ENCODE assay signal across 17 cellular contexts in the genomic region with DNA sequence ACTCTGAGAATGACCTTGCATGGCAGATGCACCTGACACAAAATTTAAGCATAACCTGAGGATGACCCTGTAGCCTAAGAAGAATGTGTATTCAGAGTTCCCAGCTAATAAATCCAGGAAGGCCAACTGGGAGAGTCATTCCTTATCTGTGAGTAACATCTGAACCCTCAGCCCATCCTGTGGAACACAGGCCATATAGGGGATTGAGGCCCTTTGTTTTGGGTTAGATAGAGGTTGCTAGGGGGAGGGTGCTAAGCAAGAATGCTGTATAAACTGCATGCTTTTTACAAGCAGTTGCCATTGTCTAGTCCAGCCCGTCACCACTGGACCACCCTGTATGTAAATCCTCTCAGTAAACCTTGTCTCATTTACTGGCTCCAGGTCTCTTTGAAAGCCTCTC.
DNase-seq lines count a peak whose midpoint lies in the region; ATAC-seq, FAIRE-seq and TF ChIP-seq lines count a peak whose summit lies in the region.
"Had no signal": no experiment of that assay in that cellular context is flagged by ENCODE, and none has a peak within 500 bp of the region (broad histone marks: within the 10 kb centered on the region; RNA-seq: fewer than 3 reads in every experiment).

No MANE protein-coding gene starts in this region.

- no peak overlapping the region for H3K18ac ChIP-seq in mesenchymal stem cell (ENCODE audit: low read depth in 1 of 2, low read length in 2 of 2)

- H3K9me3 Mint-ChIP-seq in HFFc6, result no peaks in the 10 kb centered on the region
- no peaks in the 10 kb centered on the region for H3K9me3 Mint-ChIP-seq in astrocyte (ENCODE audit: unreplicated experiment)
- no peaks in the 10 kb centered on the region for H3K9me3 Mint-ChIP-seq in nephron progenitor cell
- H3K9me3 Mint-ChIP-seq in naive thymus-derived CD8-positive, alpha-beta T cell, result no peaks in the 10 kb centered on the region

- H3K9ac ChIP-seq in astrocyte (ENCODE audit: low read length) (no peak overlapping the region), mesenchymal stem cell (ENCODE audit: low read length) (no peak overlapping the region)

- no peaks in the 10 kb centered on the region for H3K27me3 ChIP-seq in astrocyte (ENCODE audit: insufficient read depth, low read length)
- H3K27me3 ChIP-seq in mesenchymal stem cell (ENCODE audit: control insufficient read depth in 1 of 2, insufficient read depth in 1 of 2, low read length in 2 of 2), result no peaks in the 10 kb centered on the region
- H3K27me3 ChIP-seq: MG63, neutrophil, uterus had no signal

- H3K27ac Mint-ChIP-seq in HFFc6, result peak overlapping the region; percentile 42
- H3K27ac Mint-ChIP-seq in astrocyte (ENCODE audit: unreplicated experiment), result peak overlapping the region; percentile 66
- H3K27ac Mint-ChIP-seq in nephron progenitor cell, result no peak overlapping the region
- no peak overlapping the region for H3K27ac Mint-ChIP-seq in naive thymus-derived CD8-positive, alpha-beta T cell

- peaks cover 49% of the 10 kb centered on the region for H3K79me2 ChIP-seq in astrocyte (ENCODE audit: insufficient read depth, low read length)

- no peak for ATAC-seq in naive thymus-derived CD8-positive, alpha-beta T cell
- ATAC-seq: left cardiac atrium had no signal

- H2BK120ac ChIP-seq in mesenchymal stem cell (ENCODE audit: low read depth, low read length), result no peak overlapping the region

- no peak overlapping the region for H2AFZ ChIP-seq in astrocyte (ENCODE audit: low read depth, low read length)
- no peak overlapping the region for H2AFZ ChIP-seq in mesenchymal stem cell (ENCODE audit: low read depth, low read length)

- peaks cover 6% of the 10 kb centered on the region for H3K36me3 Mint-ChIP-seq in HFFc6 (ENCODE audit: low read depth)
- peaks cover 7% of the 10 kb centered on the region for H3K36me3 Mint-ChIP-seq in astrocyte (ENCODE audit: low read depth, unreplicated experiment)
- peaks cover 43% of the 10 kb centered on the region for H3K36me3 Mint-ChIP-seq in nephron progenitor cell (ENCODE audit: low read depth)
- H3K36me3 Mint-ChIP-seq in naive thymus-derived CD8-positive, alpha-beta T cell, result peaks cover 0 to 12% (median 0%) of the 10 kb centered on the region in 3 donors

- H2AK5ac ChIP-seq in mesenchymal stem cell (ENCODE audit: low read length, severe bottlenecking), result no peak overlapping the region

- H3K4me2 ChIP-seq in astrocyte (ENCODE audit: low read length), result no peak overlapping the region
- H3K4me2 ChIP-seq in mesenchymal stem cell (ENCODE audit: low read length, poor library complexity, severe bottlenecking), result no peak overlapping the region

- H3K27me3 Mint-ChIP-seq in HFFc6 (ENCODE audit: insufficient read depth) (no peaks in the 10 kb centered on the region), astrocyte (ENCODE audit: low read depth, unreplicated experiment) (no peaks in the 10 kb centered on the region), nephron progenitor cell (ENCODE audit: low read depth, poor library complexity) (no peaks in the 10 kb centered on the region)
- H3K27me3 Mint-ChIP-seq in naive thymus-derived CD8-positive, alpha-beta T cell, result no peaks in the 10 kb centered on the region

- H3K9me3 ChIP-seq in astrocyte (ENCODE audit: insufficient read depth, low read depth, low read length), result no peaks in the 10 kb centered on the region
- H3K9me3 ChIP-seq in mesenchymal stem cell (ENCODE audit: control insufficient read depth, low read length), result no peaks in the 10 kb centered on the region
- H3K9me3 ChIP-seq: MG63, neutrophil, uterus had no signal

- no peak overlapping the region for H2BK5ac ChIP-seq in mesenchymal stem cell (ENCODE audit: low read depth, low read length, poor library complexity, severe bottlenecking)

- no peak overlapping the region for H3K14ac ChIP-seq in mesenchymal stem cell (ENCODE audit: low read length in 2 of 2)

- peak; percentile 9 for DNase-seq in CMK (ENCODE audit: low read depth)
- peak; percentile 26 for DNase-seq in HFFc6
- DNase-seq in astrocyte (ENCODE audit: low read depth), result no peak
- DNase-seq in mesenchymal stem cell, result peak; percentile 11
- no peak for DNase-seq in activated naive CD4-positive, alpha-beta T cell treated with anti-CD3 and anti-CD28 coated beads, Interleukin-2, amount 50 U/mL, for 16 hours
- no peak for DNase-seq in nephron progenitor cell
- DNase-seq in naive thymus-derived CD8-positive, alpha-beta T cell, result no peak
- no peak for DNase-seq in middle frontal gyrus (ENCODE audit: extremely low spot score, low spot score)
- DNase-seq: activated CD4-positive, alpha-beta T cell treated with anti-CD3 and anti-CD28 coated beads for 4 hours; left cardiac atrium; MG63; NCI-H1694 treated with DMSO at 0.1 percent for 48 hours; stimulated activated CD4-positive, alpha-beta T cell treated with anti-CD3 and anti-CD28 coated beads, Interleukin-12 subunit alpha, Interleukin-12 subunit beta, amount 100 ng/mL, for 4 hours; uterus had no signal

- H4K91ac ChIP-seq in mesenchymal stem cell (ENCODE audit: low read length), result no peak overlapping the region

- H2BK12ac ChIP-seq in mesenchymal stem cell (ENCODE audit: low read length in 2 of 2), result no peak overlapping the region

- 91% methylated on average over 1 of the region's 1 CpG for WGBS in mesenchymal stem cell

- no peak overlapping the region for H3K23ac ChIP-seq in mesenchymal stem cell (ENCODE audit: low read length in 2 of 2)

- peaks cover 22% of the 10 kb centered on the region for H3K4me1 Mint-ChIP-seq in HFFc6 (ENCODE audit: low read depth)
- peaks cover 7% of the 10 kb centered on the region for H3K4me1 Mint-ChIP-seq in astrocyte (ENCODE audit: low read depth, unreplicated experiment)
- H3K4me1 Mint-ChIP-seq in nephron progenitor cell, result peaks cover 18% of the 10 kb centered on the region
- no peaks in the 10 kb centered on the region for H3K4me1 Mint-ChIP-seq in naive thymus-derived CD8-positive, alpha-beta T cell

- no peak for FAIRE-seq in astrocyte (lab: Jason Lieb, UNC)
- FAIRE-seq: frontal cortex had no signal

- H3K79me1 ChIP-seq in mesenchymal stem cell (replicated peaks; ENCODE audit: low read length, poor library complexity, severe bottlenecking), result peaks cover 24% of the 10 kb centered on the region

- H3K4ac ChIP-seq in mesenchymal stem cell (ENCODE audit: low read depth in 1 of 2, low read length in 2 of 2), result no peak overlapping the region

- H4K8ac ChIP-seq in mesenchymal stem cell (ENCODE audit: low read length), result no peak overlapping the region

- H3K4me3 Mint-ChIP-seq in HFFc6 (no peak overlapping the region), astrocyte (ENCODE audit: unreplicated experiment) (no peak overlapping the region), nephron progenitor cell (no peak overlapping the region)
- H3K4me3 Mint-ChIP-seq in naive thymus-derived CD8-positive, alpha-beta T cell, result no peak overlapping the region

- H3K4me1 ChIP-seq in astrocyte (ENCODE audit: insufficient read depth, low read length) (peaks cover 6% of the 10 kb centered on the region), mesenchymal stem cell (ENCODE audit: control insufficient read depth, insufficient read depth, low read depth, low read length) (peaks cover 5% of the 10 kb centered on the region)
- H3K4me1 ChIP-seq: uterus had no signal

- TF ChIP-seq CTCF in HFFc6 (IDR thresholded peaks at IDR 0.05) (no peak), astrocyte (IDR thresholded peaks at IDR 0.05; ENCODE audit: insufficient read depth, low read depth, low read length) (no peak), nephron progenitor cell (IDR thresholded peaks at IDR 0.05) (no peak)

- no peak overlapping the region for H2BK15ac ChIP-seq in mesenchymal stem cell (ENCODE audit: low read depth, poor library complexity, severe bottlenecking)

- no peak overlapping the region for H3K27ac ChIP-seq in astrocyte (ENCODE audit: low read depth, low read length)
- no peak overlapping the region for H3K27ac ChIP-seq in mesenchymal stem cell (ENCODE audit: low read length, poor library complexity, severe bottlenecking)
- H3K27ac ChIP-seq: epithelial cell of prostate, neutrophil, uterus had no signal

- peaks cover 31% of the 10 kb centered on the region for H4K20me1 ChIP-seq in astrocyte (ENCODE audit: insufficient read depth, low read length)

- H3K4me3 ChIP-seq in astrocyte (ENCODE audit: insufficient read depth, low read depth, low read length) (no peak overlapping the region), mesenchymal stem cell (ENCODE audit: insufficient read depth in 1 of 2, low read depth in 1 of 2, low read length in 2 of 2) (no peak overlapping the region)
- H3K4me3 ChIP-seq: MG63, uterus had no signal

- H3K36me3 ChIP-seq in astrocyte (ENCODE audit: insufficient read depth, low read length) (no peaks in the 10 kb centered on the region), mesenchymal stem cell (ENCODE audit: control insufficient read depth in 1 of 2, insufficient read depth in 2 of 2, low read depth in 1 of 2, low read length in 2 of 2) (peaks cover 9 to 11% of the 10 kb centered on the region in 2 experiments)
- H3K36me3 ChIP-seq: neutrophil, uterus had no signal

- POLR2A ChIA-PET in naive thymus-derived CD8-positive, alpha-beta T cell (lab: Charles Lee), result no interaction called here

Comparison
In these comparisons a context has a peak if more than half of its experiments do, and no peak if none do; other contexts are left out.
1. DNase-seq: peak in CMK (single experiment), HFFc6 (single experiment) and mesenchymal stem cell (single experiment); none in astrocyte (single experiment), activated naive CD4-positive, alpha-beta T cell treated with anti-CD3 and anti-CD28 coated beads, Interleukin-2, amount 50 U/mL, for 16 hours (single experiment), nephron progenitor cell (single experiment), naive thymus-derived CD8-positive, alpha-beta T cell (0 of 10) and middle frontal gyrus (single experiment).
2. H3K27ac Mint-ChIP-seq: peak in HFFc6 (single experiment) and astrocyte (single experiment); none in nephron progenitor cell (single experiment) and naive thymus-derived CD8-positive, alpha-beta T cell (0 of 10).